Comparison of ENCODE assay signal across 8 cellular contexts in genomic region chr15:90099868-90100854, GRCh38. TPM values are rescaled to one million over a fixed set of nuclear protein-coding genes. Genes with fewer than 3 reads are reported as not detected.
A peak's percentile ranks its signal among the peaks of the same experiment; 100 is the strongest.
DNase-seq lines count a peak whose midpoint lies in the region; ATAC-seq, FAIRE-seq and TF ChIP-seq lines count a peak whose summit lies in the region.

No MANE protein-coding gene starts in this region.

- no peaks in the 10 kb centered on the region for H3K36me3 Mint-ChIP-seq in CD4-positive, CD25-positive, alpha-beta regulatory T cell

- no peak for TF ChIP-seq POLR2A in HCT116 (IDR thresholded peaks at IDR 0.05; ENCODE audit: borderline replicate concordance, extremely low read depth, insufficient read depth, insufficient read length)

- H3K4me2 ChIP-seq in HCT116 (ENCODE audit: low read length): no peak overlapping the region

- peak overlapping the region; percentile 54 for H3K4me3 ChIP-seq in CD4-positive, CD25-positive, alpha-beta regulatory T cell (ENCODE audit: low read depth, low read length)
- H3K4me3 ChIP-seq in HCT116 (replicated peaks in 1 of 2; ENCODE audit: low read depth in 1 of 2, low read length in 2 of 2): no peak overlapping the region
- no peak overlapping the region for H3K4me3 ChIP-seq in right atrium auricular region
- H3K4me3 ChIP-seq in small intestine (ENCODE audit: low read depth in 1 of 2, low read length in 2 of 2): no peak overlapping the region

- H3K27me3 Mint-ChIP-seq in CD4-positive, CD25-positive, alpha-beta regulatory T cell: peaks cover 8% of the 10 kb centered on the region

- H3K4me1 Mint-ChIP-seq in CD4-positive, CD25-positive, alpha-beta regulatory T cell: peaks cover 11 to 74% (median 46%) of the 10 kb centered on the region in 4 donors

- intact Hi-C loops in HCT116 (cut with micrococcal nuclease): no loop called here

- TSS peak; percentile 62 for BruUV-seq in HCT116 (replicated peaks; lab: Mats Ljungman, UMichigan)

- H3K4me3 Mint-ChIP-seq in CD4-positive, CD25-positive, alpha-beta regulatory T cell: peak overlapping the region; percentile 79 to 91 (median 90)

- no peak for ATAC-seq in CD4-positive, CD25-positive, alpha-beta regulatory T cell (ENCODE audit: low read depth in 2 of 2)
- no peak for ATAC-seq in HCT116
- ATAC-seq in HG02885 (IDR thresholded peaks at IDR 0.05; ENCODE audit: poor library complexity, unreplicated experiment): no peak

- H3K9me3 Mint-ChIP-seq in CD4-positive, CD25-positive, alpha-beta regulatory T cell: peaks cover 0 to 4% (median 0%) of the 10 kb centered on the region in 7 donors

- 17 to 52% (median 22%) methylated on average over 11 of the region's 11 CpGs for whole genome bisulfite sequencing in small intestine, 3 donors

- DNase-seq in CD4-positive, CD25-positive, alpha-beta regulatory T cell: peak in 1 of 3 donors; percentile 55
- DNase-seq in HCT116 (ENCODE audit: low read depth, low spot score): no peak
- peak; percentile 18 for DNase-seq in activated effector memory CD4-positive, alpha-beta T cell treated with Interleukin-2 at 50 U/mL for 16 hours
- no peak for DNase-seq in right atrium auricular region (ENCODE audit: low spot score)
- peak; percentile 77 for DNase-seq in small intestine
- DNase-seq in SIG-M5 treated with dmso at 0.1 percent for 504 hours (lab: John Stamatoyannopoulos, UW; ENCODE audit: unreplicated experiment): no peak
- DNase-seq in NCI-H2081 treated with DMSO at 0.1 percent for 48 hours (lab: John Stamatoyannopoulos, UW): no peak

- no peaks in the 10 kb centered on the region for H3K79me2 ChIP-seq in HCT116 (ENCODE audit: insufficient read depth, low read length)

- TF ChIP-seq RAD21 in HCT116 (IDR thresholded peaks at IDR 0.05; ENCODE audit: low read depth): no peak

- H3K36me3 ChIP-seq in CD4-positive, CD25-positive, alpha-beta regulatory T cell (ENCODE audit: control insufficient read depth, insufficient read depth, low read length): no peaks in the 10 kb centered on the region
- no peaks in the 10 kb centered on the region for H3K36me3 ChIP-seq in HCT116 (ENCODE audit: control insufficient read depth in 1 of 2, insufficient read depth in 2 of 2, low read length in 2 of 2)
- no peaks in the 10 kb centered on the region for H3K36me3 ChIP-seq in right atrium auricular region
- H3K36me3 ChIP-seq in small intestine (ENCODE audit: control insufficient read depth in 2 of 2, insufficient read depth in 2 of 2, low read length in 2 of 2): no peaks in the 10 kb centered on the region

- peaks cover 68% of the 10 kb centered on the region for H3K4me1 ChIP-seq in CD4-positive, CD25-positive, alpha-beta regulatory T cell (ENCODE audit: control insufficient read depth, insufficient read depth, low read length, poor library complexity, severe bottlenecking)
- H3K4me1 ChIP-seq in HCT116 (ENCODE audit: control insufficient read depth in 1 of 2, insufficient read depth in 2 of 2, low read length in 2 of 2) (peaks cover 21 to 38% of the 10 kb centered on the region in 2 experiments), right atrium auricular region (peaks cover 0 to 67% of the 10 kb centered on the region in 2 donors), small intestine (ENCODE audit: control insufficient read depth in 2 of 2, insufficient read depth in 1 of 2, low read depth in 1 of 2, low read length in 1 of 2) (peaks cover 6 to 20% of the 10 kb centered on the region in 2 donors)

- no peak for FAIRE-seq in small intestine (lab: Jason Lieb, UNC)

- POLR2A ChIA-PET in HCT116 (lab: Charles Lee): no interaction called here

- no peak for TF ChIP-seq CTCF in HCT116 (IDR thresholded peaks at IDR 0.05 in 2 of 3, conservative IDR thresholded peaks at IDR 0.05 in 1 of 3; ENCODE audit: borderline replicate concordance in 1 of 3, insufficient read depth in 1 of 3, low read depth in 2 of 3, low read length in 2 of 3)
- no peak for TF ChIP-seq CTCF in right atrium auricular region (IDR thresholded peaks at IDR 0.05)

- H3K9ac ChIP-seq in HCT116 (ENCODE audit: low read length): no peak overlapping the region

- H4K20me1 ChIP-seq in HCT116 (ENCODE audit: insufficient read depth): no peaks in the 10 kb centered on the region

- CTCF ChIA-PET in HCT116 (lab: Charles Lee): interaction anchor here (1.8 kb wide), 1 partner anchor 13 kb away, joined by 9 read pairs; no protein-coding TSS in a partner anchor

- H3K9me3 ChIP-seq in CD4-positive, CD25-positive, alpha-beta regulatory T cell (ENCODE audit: control insufficient read depth in 2 of 2, low read length in 2 of 2): no peaks in the 10 kb centered on the region
- H3K9me3 ChIP-seq in HCT116 (ENCODE audit: control insufficient read depth in 1 of 2, insufficient read depth in 1 of 2, low read depth in 1 of 2, low read length in 2 of 2): no peaks in the 10 kb centered on the region
- no peaks in the 10 kb centered on the region for H3K9me3 ChIP-seq in right atrium auricular region
- H3K9me3 ChIP-seq in small intestine (ENCODE audit: control insufficient read depth, low read depth): no peaks in the 10 kb centered on the region

- no peaks in the 10 kb centered on the region for H3K27me3 ChIP-seq in CD4-positive, CD25-positive, alpha-beta regulatory T cell (ENCODE audit: control insufficient read depth, insufficient read depth, low read length)
- H3K27me3 ChIP-seq in HCT116 (ENCODE audit: insufficient read depth, low read length) (no peaks in the 10 kb centered on the region), right atrium auricular region (no peaks in the 10 kb centered on the region), small intestine (ENCODE audit: control insufficient read depth in 2 of 2, insufficient read depth in 2 of 2, low read length in 2 of 2) (no peaks in the 10 kb centered on the region)

- H3K27ac ChIP-seq in CD4-positive, CD25-positive, alpha-beta regulatory T cell (ENCODE audit: insufficient read depth, low read length, poor library complexity, severe bottlenecking): peak overlapping the region; percentile 96
- H3K27ac ChIP-seq in HCT116 (ENCODE audit: low read depth, low read length): no peak overlapping the region
- peak overlapping the region; percentile 91 to 92 for H3K27ac ChIP-seq in right atrium auricular region
- peak overlapping the region; percentile 72 to 95 for H3K27ac ChIP-seq in small intestine (ENCODE audit: low read depth in 1 of 2, low read length in 1 of 2)

- H2AFZ ChIP-seq in HCT116 (ENCODE audit: low read depth, low read length, poor library complexity, severe bottlenecking): no peak overlapping the region

- no peaks in the 10 kb centered on the region for H3K9me2 ChIP-seq in HCT116 (ENCODE audit: insufficient read depth)

- H3K27ac Mint-ChIP-seq in CD4-positive, CD25-positive, alpha-beta regulatory T cell: peak overlapping the region; percentile 98 to 99 (median 99)

- RAD21 ChIA-PET in HCT116 (lab: Charles Lee; ENCODE audit: low non-redundant PET in 1 of 2, low total read pairs in 2 of 2, uncharacterized antibody in 2 of 2, unreplicated experiment in 2 of 2): no interaction called here

TF ChIP-seq in HCT116, 20 proteins besides CTCF, POLR2A, EP300 and RAD21:
- TF ChIP-seq POLR2AphosphoS5 (IDR thresholded peaks at IDR 0.05; ENCODE audit: low read depth, low read length) (no peak), ZBTB33 (IDR thresholded peaks at IDR 0.05; ENCODE audit: extremely low read depth, insufficient replicate concordance, low read length) (no peak), ZFX (IDR thresholded peaks at IDR 0.05) (no peak), FOSL1 (IDR thresholded peaks at IDR 0.05; ENCODE audit: low read depth) (no peak)
TF ChIP-seq in HCT116: peak in this region for 0.

RNA-seq across cellular contexts. Expression of gene IDH2, which starts 2.1 kb away (rescaled TPM):
- total RNA-seq in CD4-positive, CD25-positive, alpha-beta regulatory T cell: 60.8 TPM
- polyA plus RNA-seq in CD4-positive, CD25-positive, alpha-beta regulatory T cell: 100 to 1,000 TPM in 2 of 4 donors, 10 to 100 TPM in 2; 88.4 to 123 (median 97.1) TPM
- 48.1 TPM for total RNA-seq in HCT116 (2021; ENCODE audit: unreplicated experiment)
- 77.3 and 78.9 TPM in 2 replicates for polyA plus RNA-seq in HCT116 (2012)
- 100 to 1,000 TPM; 119 to 249 TPM for total RNA-seq in right atrium auricular region
- 100 to 1,000 TPM in 1 of 3 donors, 10 to 100 TPM in 2; 26.8 to 285 (median 43.2) TPM for polyA plus RNA-seq in small intestine

Comparison
In these comparisons a context has a peak if more than half of its experiments do, and no peak if none do; other contexts are left out.
1. DNase-seq: peak in activated effector memory CD4-positive, alpha-beta T cell treated with Interleukin-2 at 50 U/mL for 16 hours (single experiment) and small intestine (single experiment); none in HCT116 (single experiment), right atrium auricular region (single experiment), SIG-M5 treated with dmso at 0.1 percent for 504 hours (single experiment) and NCI-H2081 treated with DMSO at 0.1 percent for 48 hours (single experiment).